ENCODE assay signal across 24 cellular contexts in genomic region chr15:88066758-88067157, GRCh38.
"Had no signal": no experiment of that assay in that cellular context is flagged by ENCODE, and none has a peak within 500 bp of the region (broad histone marks: within the 10 kb centered on the region; RNA-seq: fewer than 3 reads in every experiment).

No MANE protein-coding gene starts in this region.

- H3K4me3 ChIP-seq: body of pancreas, hepatocyte, right lobe of liver, skin epidermis, tibial artery had no signal

- H3K27me3 ChIP-seq: body of pancreas, hepatocyte, right lobe of liver, tibial artery had no signal

- H3K79me2 ChIP-seq: hepatocyte had no signal

- DNase-seq: activated CD4-positive, alpha-beta T cell treated with anti-CD3 and anti-CD28 coated beads, Interleukin-2, amount 50 U/mL, for 1 hour; activated CD4-positive, CD25-positive, alpha-beta regulatory T cell treated with anti-CD3 and anti-CD28 coated beads, Interleukin-2, amount 50 U/mL, for 72 hours; activated CD8-positive, alpha-beta T cell treated with anti-CD3 and anti-CD28 coated beads, Interleukin-2, amount 10 ng/mL, durations not matched to agents 7 days and 5 days; activated gamma-delta T cell; activated naive CD4-positive, alpha-beta T cell treated with anti-CD3 and anti-CD28 coated beads, Interleukin-2, amount 50 U/mL, for 16 hours; activated naive CD8-positive, alpha-beta T cell treated with anti-CD3 and anti-CD28 coated beads, Interleukin-2, amount 50 U/mL, for 24 hours; body of pancreas; effector CD4-positive, alpha-beta T cell; erythroblast; foreskin fibroblast; left cardiac atrium; nephron progenitor cell; nucleus accumbens; posterior cingulate gyrus; right lobe of liver; stimulated activated CD4-positive, alpha-beta T cell treated with anti-CD3 and anti-CD28 coated beads, Interleukin-1b, Interleukin-23, amount 100 ng/mL, for 48 hours; stimulated activated naive CD8-positive, alpha-beta T cell treated with anti-CD3 and anti-CD28 coated beads, Interleukin-15, amount 100 ng/mL, for 72 hours; tibial artery had no signal

- H3K4me1 ChIP-seq: body of pancreas, right lobe of liver had no signal

- H3K36me3 ChIP-seq: right lobe of liver, tibial artery had no signal

- H3K9me3 Mint-ChIP-seq: activated naive CD8-positive, alpha-beta T cell treated with anti-CD3 and anti-CD28 coated beads, Interleukin-2, amount 50 U/mL, for 24 hours; activated T-helper 1 cell treated with anti-CD3 and anti-CD28 coated beads, Interleukin-12 subunit alpha, Interleukin-12 subunit beta, Interleukin-2, Interleukin-4 antibody, amounts not matched to agents 30 ng/mL and 10 ng/mL and 1 ng/mL, durations not matched to agents 14 hours and 24 hours and 36 hours; dendritic cell treated with granulocyte-macrophage colony-stimulating factor and Interleukin-4, amounts not matched to agents 40 ng/mL and 50 ng/mL, for 4 days; nephron progenitor cell; T-helper 2 cell treated with Interferon-gamma antibody and Interleukin-4, amounts not matched to agents 5 μg/mL and 100 μg/mL, for 36 hours had no signal

- H3K27me3 Mint-ChIP-seq: dendritic cell treated with granulocyte-macrophage colony-stimulating factor and Interleukin-4, amounts not matched to agents 40 ng/mL and 50 ng/mL, for 4 days had no signal

- H3K4me2 ChIP-seq: hepatocyte had no signal

- H3K4me1 Mint-ChIP-seq: activated naive CD8-positive, alpha-beta T cell treated with anti-CD3 and anti-CD28 coated beads, Interleukin-2, amount 50 U/mL, for 24 hours; nephron progenitor cell; stimulated activated naive CD8-positive, alpha-beta T cell treated with anti-CD3 and anti-CD28 coated beads, Interleukin-15, amount 100 ng/mL, for 72 hours had no signal

- H3K4me3 Mint-ChIP-seq: activated CD8-positive, alpha-beta T cell treated with anti-CD3 and anti-CD28 coated beads, Interleukin-2, amount 10 ng/mL, durations not matched to agents 7 days and 5 days; activated naive CD8-positive, alpha-beta T cell treated with anti-CD3 and anti-CD28 coated beads, Interleukin-2, amount 50 U/mL, for 24 hours; activated T-helper 1 cell treated with anti-CD3 and anti-CD28 coated beads, Interleukin-12 subunit alpha, Interleukin-12 subunit beta, Interleukin-2, Interleukin-4 antibody, amounts not matched to agents 30 ng/mL and 10 ng/mL and 1 ng/mL, durations not matched to agents 14 hours and 24 hours and 36 hours; dendritic cell treated with granulocyte-macrophage colony-stimulating factor and Interleukin-4, amounts not matched to agents 40 ng/mL and 50 ng/mL, for 4 days; nephron progenitor cell; stimulated activated naive CD8-positive, alpha-beta T cell treated with anti-CD3 and anti-CD28 coated beads, Interleukin-15, amount 100 ng/mL, for 72 hours; T-helper 2 cell treated with Interferon-gamma antibody and Interleukin-4, amounts not matched to agents 5 μg/mL and 100 μg/mL, for 36 hours had no signal

- H3K27ac Mint-ChIP-seq: activated CD8-positive, alpha-beta T cell treated with anti-CD3 and anti-CD28 coated beads, Interleukin-2, amount 10 ng/mL, durations not matched to agents 7 days and 5 days; activated naive CD8-positive, alpha-beta T cell treated with anti-CD3 and anti-CD28 coated beads, Interleukin-2, amount 50 U/mL, for 24 hours; activated T-helper 1 cell treated with anti-CD3 and anti-CD28 coated beads, Interleukin-12 subunit alpha, Interleukin-12 subunit beta, Interleukin-2, Interleukin-4 antibody, amounts not matched to agents 30 ng/mL and 10 ng/mL and 1 ng/mL, durations not matched to agents 14 hours and 24 hours and 36 hours; dendritic cell treated with granulocyte-macrophage colony-stimulating factor and Interleukin-4, amounts not matched to agents 40 ng/mL and 50 ng/mL, for 4 days; nephron progenitor cell; stimulated activated naive CD8-positive, alpha-beta T cell treated with anti-CD3 and anti-CD28 coated beads, Interleukin-15, amount 100 ng/mL, for 72 hours; T-helper 2 cell treated with Interferon-gamma antibody and Interleukin-4, amounts not matched to agents 5 μg/mL and 100 μg/mL, for 36 hours had no signal

- H3K27ac ChIP-seq: body of pancreas, hepatocyte, right lobe of liver, skin epidermis, tibial artery, VCaP had no signal

- H3K9me3 ChIP-seq: body of pancreas, right lobe of liver, tibial artery had no signal
